In genomic region chr10:129341131-129341530, GRCh38 we compare ENCODE assay signal across 26 cellular contexts.
"Had no signal": no experiment of that assay in that cellular context is flagged by ENCODE, and none has a peak within 500 bp of the region (broad histone marks: within the 10 kb centered on the region; RNA-seq: fewer than 3 reads in every experiment).

No MANE protein-coding gene starts in this region.

- H3K4me1 Mint-ChIP-seq: naive thymus-derived CD4-positive, alpha-beta T cell; natural killer cell; neural crest cell; stimulated activated effector memory CD8-positive, alpha-beta T cell treated with anti-CD3 and anti-CD28 coated beads, Interleukin-12 subunit alpha, Interleukin-12 subunit beta, amount 100 ng/mL, for 72 hours; stimulated activated naive B cell treated with anti-CD40 and anti-IgM and Interleukin-4, amounts not matched to agents 10 μg/mL and 1 μg/mL and 100 μg/mL, for 72 hours had no signal

- H3K4me3 Mint-ChIP-seq: naive thymus-derived CD4-positive, alpha-beta T cell; natural killer cell; nephron; neural crest cell; stimulated activated effector memory CD8-positive, alpha-beta T cell treated with anti-CD3 and anti-CD28 coated beads, Interleukin-12 subunit alpha, Interleukin-12 subunit beta, amount 100 ng/mL, for 72 hours; stimulated activated naive B cell treated with anti-CD40 and anti-IgM and Interleukin-4, amounts not matched to agents 10 μg/mL and 1 μg/mL and 100 μg/mL, for 72 hours; stimulated activated naive CD8-positive, alpha-beta T cell treated with anti-CD3 and anti-CD28 coated beads, Interleukin-15, Interleukin-2, amounts not matched to agents 100 ng/mL and 50 ng/mL, for 24 hours had no signal

- H3K27ac Mint-ChIP-seq: naive thymus-derived CD4-positive, alpha-beta T cell; natural killer cell; progenitor cell of endocrine pancreas; stimulated activated effector memory CD8-positive, alpha-beta T cell treated with anti-CD3 and anti-CD28 coated beads, Interleukin-12 subunit alpha, Interleukin-12 subunit beta, amount 100 ng/mL, for 72 hours; stimulated activated naive B cell treated with anti-CD40 and anti-IgM and Interleukin-4, amounts not matched to agents 10 μg/mL and 1 μg/mL and 100 μg/mL, for 72 hours; stimulated activated naive CD8-positive, alpha-beta T cell treated with anti-CD3 and anti-CD28 coated beads, Interleukin-15, Interleukin-2, amounts not matched to agents 100 ng/mL and 50 ng/mL, for 24 hours had no signal

- H3K36me3 Mint-ChIP-seq: naive thymus-derived CD4-positive, alpha-beta T cell; natural killer cell; stimulated activated effector memory CD8-positive, alpha-beta T cell treated with anti-CD3 and anti-CD28 coated beads, Interleukin-12 subunit alpha, Interleukin-12 subunit beta, amount 100 ng/mL, for 72 hours; stimulated activated naive B cell treated with anti-CD40 and anti-IgM and Interleukin-4, amounts not matched to agents 10 μg/mL and 1 μg/mL and 100 μg/mL, for 72 hours had no signal

- DNase-seq: naive thymus-derived CD4-positive, alpha-beta T cell; natural killer cell; nucleus accumbens; ovary; posterior cingulate gyrus; psoas muscle; right cardiac atrium; right lobe of liver; sigmoid colon; small intestine; stimulated activated CD4-positive, alpha-beta T cell treated with anti-CD3 and anti-CD28 coated beads, Interleukin-15, amount 100 ng/mL, for 24 hours; stimulated activated CD4-positive, alpha-beta T cell treated with anti-CD3 and anti-CD28 coated beads, Interleukin-2, amount 100 ng/mL, for 24 hours; stimulated activated CD4-positive, alpha-beta T cell treated with anti-CD3 and anti-CD28 coated beads, Interleukin-2, amount 100 ng/mL, for 48 hours; stimulated activated CD4-positive, alpha-beta T cell treated with anti-CD3 and anti-CD28 coated beads, Interleukin-4, amount 100 ng/mL, for 24 hours; stimulated activated naive B cell treated with anti-CD40 and anti-IgM and Interleukin-4, amounts not matched to agents 10 μg/mL and 1 μg/mL and 100 μg/mL, for 72 hours; stimulated activated naive CD4-positive, alpha-beta T cell treated with Interleukin-2 at 50 U/mL for 16 hours; stomach; thyroid gland; trophoblast cell; upper lobe of right lung; uterus had no signal

- H3K9me3 Mint-ChIP-seq: naive thymus-derived CD4-positive, alpha-beta T cell; natural killer cell; nephron; neural crest cell; stimulated activated effector memory CD8-positive, alpha-beta T cell treated with anti-CD3 and anti-CD28 coated beads, Interleukin-12 subunit alpha, Interleukin-12 subunit beta, amount 100 ng/mL, for 72 hours; stimulated activated naive B cell treated with anti-CD40 and anti-IgM and Interleukin-4, amounts not matched to agents 10 μg/mL and 1 μg/mL and 100 μg/mL, for 72 hours; stimulated activated naive CD8-positive, alpha-beta T cell treated with anti-CD3 and anti-CD28 coated beads, Interleukin-15, Interleukin-2, amounts not matched to agents 100 ng/mL and 50 ng/mL, for 24 hours had no signal
